Comparison of ENCODE assay signal across 2 cellular contexts in the genomic region with DNA sequence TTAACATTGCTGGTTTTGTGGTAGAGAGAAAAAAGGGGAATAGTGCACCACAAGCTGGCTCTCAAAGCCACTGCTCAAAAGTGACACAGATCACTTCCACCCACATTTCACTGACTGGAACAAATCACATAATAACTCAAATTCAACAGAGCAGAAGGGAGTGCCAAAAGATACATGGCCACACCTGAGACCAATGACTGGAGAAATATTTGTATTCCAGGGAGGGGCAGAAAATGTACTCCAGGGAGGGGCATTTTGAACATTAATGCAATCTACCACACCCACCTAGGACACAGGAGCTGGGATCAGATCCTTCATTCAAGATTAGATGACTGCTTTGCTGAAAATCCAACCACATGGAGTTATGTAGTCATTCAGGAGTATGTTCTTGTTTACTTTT.
TF ChIP-seq lines count a peak whose summit lies in the region.

No MANE protein-coding gene starts in this region.

TF ChIP-seq in WTC11, 78 proteins besides CTCF, POLR2A, EP300 and RAD21 (continued from another document):
- TF ChIP-seq, protein P1, sequence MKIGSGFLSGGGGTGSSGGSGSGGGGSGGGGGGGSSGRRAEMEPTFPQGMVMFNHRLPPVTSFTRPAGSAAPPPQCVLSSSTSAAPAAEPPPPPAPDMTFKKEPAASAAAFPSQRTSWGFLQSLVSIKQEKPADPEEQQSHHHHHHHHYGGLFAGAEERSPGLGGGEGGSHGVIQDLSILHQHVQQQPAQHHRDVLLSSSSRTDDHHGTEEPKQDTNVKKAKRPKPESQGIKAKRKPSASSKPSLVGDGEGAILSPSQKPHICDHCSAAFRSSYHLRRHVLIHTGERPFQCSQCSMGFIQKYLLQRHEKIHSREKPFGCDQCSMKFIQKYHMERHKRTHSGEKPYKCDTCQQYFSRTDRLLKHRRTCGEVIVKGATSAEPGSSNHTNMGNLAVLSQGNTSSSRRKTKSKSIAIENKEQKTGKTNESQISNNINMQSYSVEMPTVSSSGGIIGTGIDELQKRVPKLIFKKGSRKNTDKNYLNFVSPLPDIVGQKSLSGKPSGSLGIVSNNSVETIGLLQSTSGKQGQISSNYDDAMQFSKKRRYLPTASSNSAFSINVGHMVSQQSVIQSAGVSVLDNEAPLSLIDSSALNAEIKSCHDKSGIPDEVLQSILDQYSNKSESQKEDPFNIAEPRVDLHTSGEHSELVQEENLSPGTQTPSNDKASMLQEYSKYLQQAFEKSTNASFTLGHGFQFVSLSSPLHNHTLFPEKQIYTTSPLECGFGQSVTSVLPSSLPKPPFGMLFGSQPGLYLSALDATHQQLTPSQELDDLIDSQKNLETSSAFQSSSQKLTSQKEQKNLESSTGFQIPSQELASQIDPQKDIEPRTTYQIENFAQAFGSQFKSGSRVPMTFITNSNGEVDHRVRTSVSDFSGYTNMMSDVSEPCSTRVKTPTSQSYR (CRISPR knock-in tag; IDR thresholded peaks at IDR 0.05), result no peak
- TF ChIP-seq MXD4 (CRISPR knock-in tag; IDR thresholded peaks at IDR 0.05; ENCODE audit: borderline replicate concordance) (no peak), ZNF263 (CRISPR knock-in tag; IDR thresholded peaks at IDR 0.05; ENCODE audit: low read depth) (no peak), EMX1 (CRISPR knock-in tag; IDR thresholded peaks at IDR 0.05) (no peak), ZNF138 (CRISPR knock-in tag; conservative IDR thresholded peaks at IDR 0.05) (no peak), FOXP1 (CRISPR knock-in tag; IDR thresholded peaks at IDR 0.05; ENCODE audit: borderline replicate concordance) (no peak), NR1H2 (CRISPR knock-in tag; IDR thresholded peaks at IDR 0.05) (no peak), IRF2 (CRISPR knock-in tag; IDR thresholded peaks at IDR 0.05; ENCODE audit: borderline replicate concordance, low read depth) (no peak), JUN (CRISPR knock-in tag; IDR thresholded peaks at IDR 0.05) (no peak)
- TF ChIP-seq, protein P2, sequence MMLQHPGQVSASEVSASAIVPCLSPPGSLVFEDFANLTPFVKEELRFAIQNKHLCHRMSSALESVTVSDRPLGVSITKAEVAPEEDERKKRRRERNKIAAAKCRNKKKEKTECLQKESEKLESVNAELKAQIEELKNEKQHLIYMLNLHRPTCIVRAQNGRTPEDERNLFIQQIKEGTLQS (CRISPR knock-in tag; conservative IDR thresholded peaks at IDR 0.05), result no peak
- TF ChIP-seq, protein P3, sequence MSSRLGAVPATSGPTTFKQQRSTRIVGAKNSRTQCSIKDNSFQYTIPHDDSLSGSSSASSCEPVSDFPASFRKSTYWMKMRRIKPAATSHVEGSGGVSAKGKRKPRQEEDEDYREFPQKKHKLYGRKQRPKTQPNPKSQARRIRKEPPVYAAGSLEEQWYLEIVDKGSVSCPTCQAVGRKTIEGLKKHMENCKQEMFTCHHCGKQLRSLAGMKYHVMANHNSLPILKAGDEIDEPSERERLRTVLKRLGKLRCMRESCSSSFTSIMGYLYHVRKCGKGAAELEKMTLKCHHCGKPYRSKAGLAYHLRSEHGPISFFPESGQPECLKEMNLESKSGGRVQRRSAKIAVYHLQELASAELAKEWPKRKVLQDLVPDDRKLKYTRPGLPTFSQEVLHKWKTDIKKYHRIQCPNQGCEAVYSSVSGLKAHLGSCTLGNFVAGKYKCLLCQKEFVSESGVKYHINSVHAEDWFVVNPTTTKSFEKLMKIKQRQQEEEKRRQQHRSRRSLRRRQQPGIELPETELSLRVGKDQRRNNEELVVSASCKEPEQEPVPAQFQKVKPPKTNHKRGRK (CRISPR knock-in tag; IDR thresholded peaks at IDR 0.05; ENCODE audit: borderline replicate concordance), result no peak
- TF ChIP-seq, protein P4, sequence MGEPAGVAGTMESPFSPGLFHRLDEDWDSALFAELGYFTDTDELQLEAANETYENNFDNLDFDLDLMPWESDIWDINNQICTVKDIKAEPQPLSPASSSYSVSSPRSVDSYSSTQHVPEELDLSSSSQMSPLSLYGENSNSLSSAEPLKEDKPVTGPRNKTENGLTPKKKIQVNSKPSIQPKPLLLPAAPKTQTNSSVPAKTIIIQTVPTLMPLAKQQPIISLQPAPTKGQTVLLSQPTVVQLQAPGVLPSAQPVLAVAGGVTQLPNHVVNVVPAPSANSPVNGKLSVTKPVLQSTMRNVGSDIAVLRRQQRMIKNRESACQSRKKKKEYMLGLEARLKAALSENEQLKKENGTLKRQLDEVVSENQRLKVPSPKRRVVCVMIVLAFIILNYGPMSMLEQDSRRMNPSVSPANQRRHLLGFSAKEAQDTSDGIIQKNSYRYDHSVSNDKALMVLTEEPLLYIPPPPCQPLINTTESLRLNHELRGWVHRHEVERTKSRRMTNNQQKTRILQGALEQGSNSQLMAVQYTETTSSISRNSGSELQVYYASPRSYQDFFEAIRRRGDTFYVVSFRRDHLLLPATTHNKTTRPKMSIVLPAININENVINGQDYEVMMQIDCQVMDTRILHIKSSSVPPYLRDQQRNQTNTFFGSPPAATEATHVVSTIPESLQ (CRISPR knock-in tag; IDR thresholded peaks at IDR 0.05), result no peak
- TF ChIP-seq, protein P5, sequence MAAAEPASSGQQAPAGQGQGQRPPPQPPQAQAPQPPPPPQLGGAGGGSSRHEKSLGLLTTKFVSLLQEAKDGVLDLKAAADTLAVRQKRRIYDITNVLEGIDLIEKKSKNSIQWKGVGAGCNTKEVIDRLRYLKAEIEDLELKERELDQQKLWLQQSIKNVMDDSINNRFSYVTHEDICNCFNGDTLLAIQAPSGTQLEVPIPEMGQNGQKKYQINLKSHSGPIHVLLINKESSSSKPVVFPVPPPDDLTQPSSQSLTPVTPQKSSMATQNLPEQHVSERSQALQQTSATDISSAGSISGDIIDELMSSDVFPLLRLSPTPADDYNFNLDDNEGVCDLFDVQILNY (CRISPR knock-in tag; IDR thresholded peaks at IDR 0.05), result no peak
- TF ChIP-seq, protein P6, sequence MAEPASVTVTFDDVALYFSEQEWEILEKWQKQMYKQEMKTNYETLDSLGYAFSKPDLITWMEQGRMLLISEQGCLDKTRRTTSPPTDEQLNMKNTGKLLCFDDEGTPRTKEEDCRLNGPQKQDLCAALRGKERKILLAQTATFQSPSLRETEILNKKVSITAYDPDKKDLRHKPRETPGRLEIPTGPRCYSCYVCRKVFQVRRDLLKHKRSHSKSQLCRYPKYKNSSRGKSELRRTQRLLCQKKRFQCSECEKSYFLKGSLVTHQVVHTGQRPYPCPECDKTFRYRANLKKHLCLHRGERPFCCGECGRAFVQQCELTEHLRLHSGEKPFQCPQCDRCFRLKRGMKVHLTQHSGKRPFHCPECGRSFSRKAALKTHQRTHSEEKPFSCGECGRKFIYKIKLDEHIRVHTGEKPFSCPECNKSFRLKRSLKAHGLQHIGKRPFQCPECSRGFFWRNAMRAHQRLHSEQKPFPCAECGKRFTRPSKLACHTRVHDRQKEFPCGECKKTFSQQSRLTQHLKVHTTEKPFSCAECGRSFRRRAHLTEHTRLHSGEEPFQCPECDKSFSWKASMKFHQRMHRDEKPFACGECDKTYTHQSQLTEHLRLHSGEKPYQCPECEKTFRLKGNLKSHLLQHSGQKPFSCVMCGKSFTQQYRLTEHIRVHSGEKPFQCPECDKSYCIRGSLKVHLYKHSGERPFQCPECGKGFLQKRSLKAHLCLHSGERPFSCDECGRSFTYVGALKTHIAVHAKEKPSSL (CRISPR knock-in tag; conservative IDR thresholded peaks at IDR 0.05), result no peak

TF ChIP-seq in SK-N-SH treated with all-trans-retinoic acid at 6 μM for 48 hours, 23 proteins besides CTCF, POLR2A, EP300 and RAD21 (continued from another document):
- TF ChIP-seq, protein P7, sequence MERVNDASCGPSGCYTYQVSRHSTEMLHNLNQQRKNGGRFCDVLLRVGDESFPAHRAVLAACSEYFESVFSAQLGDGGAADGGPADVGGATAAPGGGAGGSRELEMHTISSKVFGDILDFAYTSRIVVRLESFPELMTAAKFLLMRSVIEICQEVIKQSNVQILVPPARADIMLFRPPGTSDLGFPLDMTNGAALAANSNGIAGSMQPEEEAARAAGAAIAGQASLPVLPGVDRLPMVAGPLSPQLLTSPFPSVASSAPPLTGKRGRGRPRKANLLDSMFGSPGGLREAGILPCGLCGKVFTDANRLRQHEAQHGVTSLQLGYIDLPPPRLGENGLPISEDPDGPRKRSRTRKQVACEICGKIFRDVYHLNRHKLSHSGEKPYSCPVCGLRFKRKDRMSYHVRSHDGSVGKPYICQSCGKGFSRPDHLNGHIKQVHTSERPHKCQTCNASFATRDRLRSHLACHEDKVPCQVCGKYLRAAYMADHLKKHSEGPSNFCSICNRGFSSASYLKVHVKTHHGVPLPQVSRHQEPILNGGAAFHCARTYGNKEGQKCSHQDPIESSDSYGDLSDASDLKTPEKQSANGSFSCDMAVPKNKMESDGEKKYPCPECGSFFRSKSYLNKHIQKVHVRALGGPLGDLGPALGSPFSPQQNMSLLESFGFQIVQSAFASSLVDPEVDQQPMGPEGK (CRISPR knock-in tag; IDR thresholded peaks at IDR 0.05; ENCODE audit: borderline replicate concordance), result no peak
- TF ChIP-seq ZFP3 (CRISPR knock-in tag; IDR thresholded peaks at IDR 0.05) (no peak), BACH2 (CRISPR knock-in tag; IDR thresholded peaks at IDR 0.05; ENCODE audit: borderline replicate concordance) (no peak), TOX (CRISPR knock-in tag; IDR thresholded peaks at IDR 0.05; ENCODE audit: borderline replicate concordance) (no peak), GLIS3 (CRISPR knock-in tag; IDR thresholded peaks at IDR 0.05) (no peak)
- TF ChIP-seq, protein P8, sequence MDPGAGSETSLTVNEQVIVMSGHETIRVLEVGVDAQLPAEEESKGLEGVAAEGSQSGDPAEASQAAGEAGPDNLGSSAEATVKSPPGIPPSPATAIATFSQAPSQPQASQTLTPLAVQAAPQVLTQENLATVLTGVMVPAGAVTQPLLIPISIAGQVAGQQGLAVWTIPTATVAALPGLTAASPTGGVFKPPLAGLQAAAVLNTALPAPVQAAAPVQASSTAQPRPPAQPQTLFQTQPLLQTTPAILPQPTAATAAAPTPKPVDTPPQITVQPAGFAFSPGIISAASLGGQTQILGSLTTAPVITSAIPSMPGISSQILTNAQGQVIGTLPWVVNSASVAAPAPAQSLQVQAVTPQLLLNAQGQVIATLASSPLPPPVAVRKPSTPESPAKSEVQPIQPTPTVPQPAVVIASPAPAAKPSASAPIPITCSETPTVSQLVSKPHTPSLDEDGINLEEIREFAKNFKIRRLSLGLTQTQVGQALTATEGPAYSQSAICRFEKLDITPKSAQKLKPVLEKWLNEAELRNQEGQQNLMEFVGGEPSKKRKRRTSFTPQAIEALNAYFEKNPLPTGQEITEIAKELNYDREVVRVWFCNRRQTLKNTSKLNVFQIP (CRISPR knock-in tag; IDR thresholded peaks at IDR 0.05; ENCODE audit: borderline replicate concordance, low read depth), result no peak
